ENCODE assay signal across 1 cellular context in genomic region chr20:47317127-47317895, GRCh38.
TF ChIP-seq lines count a peak whose summit lies in the region.

No MANE protein-coding gene starts in this region.

TF ChIP-seq in HepG2, 621 proteins besides CTCF, POLR2A, EP300 and RAD21 (continued from another document and continues in another):
- TF ChIP-seq ZBTB4 (CRISPR knock-in tag; IDR thresholded peaks at IDR 0.05; ENCODE audit: borderline replicate concordance), result 0 out of 2 replicates have a peak, but pooled peaks have one; percentile 53
- no peak for TF ChIP-seq MXI1 (IDR thresholded peaks at IDR 0.05; ENCODE audit: borderline replicate concordance, low read depth, low read length)
- no peak for TF ChIP-seq ZNF652 (CRISPR knock-in tag; IDR thresholded peaks at IDR 0.05; ENCODE audit: borderline replicate concordance, low read depth)
- TF ChIP-seq ZSCAN29 (CRISPR knock-in tag; conservative IDR thresholded peaks at IDR 0.05), result no peak
- TF ChIP-seq ZNF563 (CRISPR knock-in tag; IDR thresholded peaks at IDR 0.05), result no peak
- peak; percentile 82 for TF ChIP-seq ZNF770 (CRISPR knock-in tag; IDR thresholded peaks at IDR 0.05)
- TF ChIP-seq ARNT2 (CRISPR knock-in tag; IDR thresholded peaks at IDR 0.05; ENCODE audit: low read depth), result no peak
- TF ChIP-seq, protein P1, sequence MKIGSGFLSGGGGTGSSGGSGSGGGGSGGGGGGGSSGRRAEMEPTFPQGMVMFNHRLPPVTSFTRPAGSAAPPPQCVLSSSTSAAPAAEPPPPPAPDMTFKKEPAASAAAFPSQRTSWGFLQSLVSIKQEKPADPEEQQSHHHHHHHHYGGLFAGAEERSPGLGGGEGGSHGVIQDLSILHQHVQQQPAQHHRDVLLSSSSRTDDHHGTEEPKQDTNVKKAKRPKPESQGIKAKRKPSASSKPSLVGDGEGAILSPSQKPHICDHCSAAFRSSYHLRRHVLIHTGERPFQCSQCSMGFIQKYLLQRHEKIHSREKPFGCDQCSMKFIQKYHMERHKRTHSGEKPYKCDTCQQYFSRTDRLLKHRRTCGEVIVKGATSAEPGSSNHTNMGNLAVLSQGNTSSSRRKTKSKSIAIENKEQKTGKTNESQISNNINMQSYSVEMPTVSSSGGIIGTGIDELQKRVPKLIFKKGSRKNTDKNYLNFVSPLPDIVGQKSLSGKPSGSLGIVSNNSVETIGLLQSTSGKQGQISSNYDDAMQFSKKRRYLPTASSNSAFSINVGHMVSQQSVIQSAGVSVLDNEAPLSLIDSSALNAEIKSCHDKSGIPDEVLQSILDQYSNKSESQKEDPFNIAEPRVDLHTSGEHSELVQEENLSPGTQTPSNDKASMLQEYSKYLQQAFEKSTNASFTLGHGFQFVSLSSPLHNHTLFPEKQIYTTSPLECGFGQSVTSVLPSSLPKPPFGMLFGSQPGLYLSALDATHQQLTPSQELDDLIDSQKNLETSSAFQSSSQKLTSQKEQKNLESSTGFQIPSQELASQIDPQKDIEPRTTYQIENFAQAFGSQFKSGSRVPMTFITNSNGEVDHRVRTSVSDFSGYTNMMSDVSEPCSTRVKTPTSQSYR (CRISPR knock-in tag; IDR thresholded peaks at IDR 0.05; ENCODE audit: borderline replicate concordance), result peak; percentile 27; the same call in 1 of the 2 replicates
- no peak for TF ChIP-seq ATF7-NPFF (CRISPR knock-in tag; IDR thresholded peaks at IDR 0.05; ENCODE audit: low read depth)
- no peak for TF ChIP-seq MYNN (CRISPR knock-in tag; IDR thresholded peaks at IDR 0.05; ENCODE audit: low read depth)
- TF ChIP-seq GMEB2 (CRISPR knock-in tag; IDR thresholded peaks at IDR 0.05; ENCODE audit: low read depth), result no peak
- TF ChIP-seq BHLHE40 (IDR thresholded peaks at IDR 0.05; ENCODE audit: low read length), result no peak
- peak; percentile 86 for TF ChIP-seq FOSL2 (CRISPR knock-in tag; IDR thresholded peaks at IDR 0.05)
- TF ChIP-seq NFIC (IDR thresholded peaks at IDR 0.05; ENCODE audit: low read length), result no peak
- TF ChIP-seq GFI1 (CRISPR knock-in tag; IDR thresholded peaks at IDR 0.05; ENCODE audit: borderline replicate concordance), result no peak
- no peak for TF ChIP-seq ZNF30 (CRISPR knock-in tag; IDR thresholded peaks at IDR 0.05)
- no peak for TF ChIP-seq ZNF207 (IDR thresholded peaks at IDR 0.05; ENCODE audit: borderline replicate concordance)
- TF ChIP-seq ZFX (CRISPR knock-in tag; IDR thresholded peaks at IDR 0.05; ENCODE audit: low read depth), result peak; percentile 41; the same call in 1 of the 2 replicates
- no peak for TF ChIP-seq ZBTB42 (CRISPR knock-in tag; IDR thresholded peaks at IDR 0.05)
- TF ChIP-seq, protein P2, sequence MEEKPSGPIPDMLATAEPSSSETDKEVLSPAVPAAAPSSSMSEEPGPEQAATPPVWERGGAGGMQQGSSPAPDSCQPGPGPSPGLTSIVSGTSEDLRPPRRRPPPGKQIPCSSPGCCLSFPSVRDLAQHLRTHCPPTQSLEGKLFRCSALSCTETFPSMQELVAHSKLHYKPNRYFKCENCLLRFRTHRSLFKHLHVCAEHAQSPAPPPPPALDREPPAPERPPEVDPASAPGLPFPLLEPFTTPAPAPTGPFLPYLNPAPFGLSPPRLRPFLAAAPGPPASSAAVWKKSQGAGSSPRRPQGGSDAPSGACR (CRISPR knock-in tag; IDR thresholded peaks at IDR 0.05), result no peak; the same call in 1 of the 2 replicates
- no peak for TF ChIP-seq ZNF552 (CRISPR knock-in tag; IDR thresholded peaks at IDR 0.05; ENCODE audit: borderline replicate concordance)
- no peak for TF ChIP-seq ZNF619 (CRISPR knock-in tag; IDR thresholded peaks at IDR 0.05)
- TF ChIP-seq ZNF564 (CRISPR knock-in tag; IDR thresholded peaks at IDR 0.05), result no peak
- TF ChIP-seq HOXD1 (CRISPR knock-in tag; IDR thresholded peaks at IDR 0.05), result no peak
- TF ChIP-seq SMAD1 (CRISPR knock-in tag; IDR thresholded peaks at IDR 0.05; ENCODE audit: borderline replicate concordance, low read depth), result 0 out of 2 replicates have a peak, but pooled peaks have one; percentile 37
- no peak for TF ChIP-seq ZNF407 (CRISPR knock-in tag; IDR thresholded peaks at IDR 0.05; ENCODE audit: not compliant biosample characterization)
- TF ChIP-seq MYC (CRISPR knock-in tag; IDR thresholded peaks at IDR 0.05; ENCODE audit: borderline replicate concordance), result no peak; the same call in 1 of the 2 replicates
- no peak for TF ChIP-seq FUBP1 (CRISPR knock-in tag; IDR thresholded peaks at IDR 0.05; ENCODE audit: borderline replicate concordance)
- TF ChIP-seq SP5 (CRISPR knock-in tag; IDR thresholded peaks at IDR 0.05; ENCODE audit: borderline replicate concordance, low read depth), result 0 out of 2 replicates have a peak, but pooled peaks have one; percentile 15
- no peak for TF ChIP-seq SRY (CRISPR knock-in tag; IDR thresholded peaks at IDR 0.05)
- peak; percentile 31; the same call in 1 of the 2 replicates for TF ChIP-seq ELF3 (CRISPR knock-in tag; IDR thresholded peaks at IDR 0.05)
- TF ChIP-seq CENPX (CRISPR knock-in tag; IDR thresholded peaks at IDR 0.05), result no peak
- TF ChIP-seq ZNF501 (CRISPR knock-in tag; IDR thresholded peaks at IDR 0.05), result peak; percentile 39; the same call in 1 of the 2 replicates
- TF ChIP-seq BCL3 (CRISPR knock-in tag; IDR thresholded peaks at IDR 0.05), result no peak
